ENCODE assay signal across 10 cellular contexts in genomic region chr1:116559304-116559761, GRCh38. TPM values are rescaled to one million over a fixed set of nuclear protein-coding genes. Genes with fewer than 3 reads are reported as not detected.
A peak's percentile ranks its signal among the peaks of the same experiment; 100 is the strongest.
DNase-seq lines count a peak whose midpoint lies in the region; ATAC-seq and TF ChIP-seq lines count a peak whose summit lies in the region.
"Had no signal": no experiment of that assay in that cellular context is flagged by ENCODE, and none has a peak within 500 bp of the region (broad histone marks: within the 10 kb centered on the region; RNA-seq: fewer than 3 reads in every experiment).

No MANE protein-coding gene starts in this region.

- H3K9me3 ChIP-seq in gastroesophageal sphincter = no peaks in the 10 kb centered on the region
- H3K9me3 ChIP-seq in SK-N-SH = no peaks in the 10 kb centered on the region
- H3K9me3 ChIP-seq: left lung had no signal

- H3K4me3 Mint-ChIP-seq in memory B cell = peak overlapping the region; percentile 83

- WGBS in gastroesophageal sphincter (ENCODE audit: low coverage in 1 of 2), 2 donors = 85 to 98% methylated on average over 5 to 6 of the region's 8 CpGs
- 97% methylated on average over 8 of the region's 8 CpGs for WGBS in SK-N-SH (ENCODE audit: low lambda C conversion rate)

- TF ChIP-seq RAD21 in SK-N-SH (IDR thresholded peaks at IDR 0.05; ENCODE audit: low read length) = no peak

- H3K9me3 Mint-ChIP-seq in memory B cell = peaks cover 6% of the 10 kb centered on the region

- DNase-seq in memory B cell (ENCODE audit: low spot score in 2 of 2) (no peak), SK-N-SH (no peak)
- DNase-seq: left lung had no signal

- POLR2A ChIA-PET in SK-N-SH (lab: Yijun Ruan, JAX) = no interaction called here

- H3K4me1 Mint-ChIP-seq in memory B cell = peaks cover 54% of the 10 kb centered on the region

- TF ChIP-seq EP300 in gastroesophageal sphincter (IDR thresholded peaks at IDR 0.05) (no peak), SK-N-SH (IDR thresholded peaks at IDR 0.05; ENCODE audit: borderline replicate concordance in 1 of 2, low read depth in 1 of 2, low read length in 1 of 2) (no peak)

- ATAC-seq in GM18868 (IDR thresholded peaks at IDR 0.05; ENCODE audit: unreplicated experiment) = peak; percentile 26
- peak; percentile 44 for ATAC-seq in GM21515 (IDR thresholded peaks at IDR 0.05; ENCODE audit: unreplicated experiment)
- ATAC-seq in HG03280 (IDR thresholded peaks at IDR 0.05; ENCODE audit: unreplicated experiment) = peak; percentile 45
- ATAC-seq in memory B cell (ENCODE audit: low read depth) = no peak
- ATAC-seq in gastroesophageal sphincter = no peak
- no peak for ATAC-seq in HG03520 (IDR thresholded peaks at IDR 0.05; ENCODE audit: unreplicated experiment)
- ATAC-seq: activated CD4-positive, CD25-positive, alpha-beta regulatory T cell treated with anti-CD3 and anti-CD28 coated beads, Interleukin-2, amount 50 U/mL, for 24 hours; left lung; Panc1 had no signal

- TF ChIP-seq CTCF in gastroesophageal sphincter (IDR thresholded peaks at IDR 0.05) = no peak
- TF ChIP-seq CTCF in SK-N-SH (IDR thresholded peaks at IDR 0.05) = no peak

- H3K27me3 ChIP-seq in gastroesophageal sphincter (no peaks in the 10 kb centered on the region), SK-N-SH (ENCODE audit: insufficient read depth) (no peaks in the 10 kb centered on the region)
- H3K27me3 ChIP-seq: left lung had no signal

- no peaks in the 10 kb centered on the region for H4K20me1 ChIP-seq in SK-N-SH (ENCODE audit: insufficient read depth)

- no peak overlapping the region for H2AFZ ChIP-seq in SK-N-SH (ENCODE audit: low read depth)

- no peak for TF ChIP-seq POLR2A in gastroesophageal sphincter (IDR thresholded peaks at IDR 0.05)

- peaks cover 2% of the 10 kb centered on the region for H3F3A ChIP-seq in SK-N-SH (replicated peaks; ENCODE audit: insufficient read depth)

- H3K27ac Mint-ChIP-seq in memory B cell = peak overlapping the region; percentile 94

- no peaks in the 10 kb centered on the region for H3K36me3 ChIP-seq in gastroesophageal sphincter
- H3K36me3 ChIP-seq in SK-N-SH (replicated peaks in 1 of 2; ENCODE audit: control insufficient read depth in 1 of 2, insufficient read depth in 2 of 2, low read length in 1 of 2) = peaks cover 0 to 6% of the 10 kb centered on the region in 2 experiments
- H3K36me3 ChIP-seq: left lung had no signal

- H3K27ac ChIP-seq in gastroesophageal sphincter (no peak overlapping the region), SK-N-SH (ENCODE audit: low read depth in 2 of 2, low read length in 1 of 2) (no peak overlapping the region)
- H3K27ac ChIP-seq: left lung had no signal

- H3K9me2 ChIP-seq in SK-N-SH = no peaks in the 10 kb centered on the region

- H3K4me1 ChIP-seq in gastroesophageal sphincter (peaks cover 0 to 21% (median 0%) of the 10 kb centered on the region in 3 donors), SK-N-SH (ENCODE audit: control insufficient read depth in 1 of 2, insufficient read depth in 2 of 2, low read depth in 1 of 2, low read length in 1 of 2) (peaks cover 4 to 12% of the 10 kb centered on the region in 2 experiments; a peak in 3 of 4 replicates)

- no peaks in the 10 kb centered on the region for H3K27me3 Mint-ChIP-seq in memory B cell

- no peak overlapping the region for H3K4me2 ChIP-seq in SK-N-SH

- no peak overlapping the region for H3K4me3 ChIP-seq in gastroesophageal sphincter
- no peak overlapping the region for H3K4me3 ChIP-seq in SK-N-SH (ENCODE audit: low read depth in 2 of 2, low read length in 1 of 2)
- H3K4me3 ChIP-seq: left lung had no signal

- CTCF ChIA-PET in SK-N-SH (lab: Yijun Ruan, JAX) = interaction anchor here (1.1 to 1.6 kb wide), 4 partner anchors 10 to 74 kb away, joined by 3 to 7 read pairs (median 4); no protein-coding TSS in a partner anchor

- H3K36me3 Mint-ChIP-seq in memory B cell = peaks cover 18% of the 10 kb centered on the region

- H3K9ac ChIP-seq in SK-N-SH = no peak overlapping the region

- peaks cover 63% of the 10 kb centered on the region for H3K79me2 ChIP-seq in SK-N-SH (ENCODE audit: insufficient read depth)

TF ChIP-seq in SK-N-SH, 30 proteins besides CTCF, POLR2A, EP300 and RAD21 (continues in another document):
- TF ChIP-seq, protein P1, sequence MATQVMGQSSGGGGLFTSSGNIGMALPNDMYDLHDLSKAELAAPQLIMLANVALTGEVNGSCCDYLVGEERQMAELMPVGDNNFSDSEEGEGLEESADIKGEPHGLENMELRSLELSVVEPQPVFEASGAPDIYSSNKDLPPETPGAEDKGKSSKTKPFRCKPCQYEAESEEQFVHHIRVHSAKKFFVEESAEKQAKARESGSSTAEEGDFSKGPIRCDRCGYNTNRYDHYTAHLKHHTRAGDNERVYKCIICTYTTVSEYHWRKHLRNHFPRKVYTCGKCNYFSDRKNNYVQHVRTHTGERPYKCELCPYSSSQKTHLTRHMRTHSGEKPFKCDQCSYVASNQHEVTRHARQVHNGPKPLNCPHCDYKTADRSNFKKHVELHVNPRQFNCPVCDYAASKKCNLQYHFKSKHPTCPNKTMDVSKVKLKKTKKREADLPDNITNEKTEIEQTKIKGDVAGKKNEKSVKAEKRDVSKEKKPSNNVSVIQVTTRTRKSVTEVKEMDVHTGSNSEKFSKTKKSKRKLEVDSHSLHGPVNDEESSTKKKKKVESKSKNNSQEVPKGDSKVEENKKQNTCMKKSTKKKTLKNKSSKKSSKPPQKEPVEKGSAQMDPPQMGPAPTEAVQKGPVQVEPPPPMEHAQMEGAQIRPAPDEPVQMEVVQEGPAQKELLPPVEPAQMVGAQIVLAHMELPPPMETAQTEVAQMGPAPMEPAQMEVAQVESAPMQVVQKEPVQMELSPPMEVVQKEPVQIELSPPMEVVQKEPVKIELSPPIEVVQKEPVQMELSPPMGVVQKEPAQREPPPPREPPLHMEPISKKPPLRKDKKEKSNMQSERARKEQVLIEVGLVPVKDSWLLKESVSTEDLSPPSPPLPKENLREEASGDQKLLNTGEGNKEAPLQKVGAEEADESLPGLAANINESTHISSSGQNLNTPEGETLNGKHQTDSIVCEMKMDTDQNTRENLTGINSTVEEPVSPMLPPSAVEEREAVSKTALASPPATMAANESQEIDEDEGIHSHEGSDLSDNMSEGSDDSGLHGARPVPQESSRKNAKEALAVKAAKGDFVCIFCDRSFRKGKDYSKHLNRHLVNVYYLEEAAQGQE (IDR thresholded peaks at IDR 0.05; ENCODE audit: low read depth, low read length) = no peak
- TF ChIP-seq TEAD4 (IDR thresholded peaks at IDR 0.05; ENCODE audit: borderline replicate concordance, insufficient read depth) (no peak), TAF1 (IDR thresholded peaks at IDR 0.05; ENCODE audit: borderline replicate concordance, low read depth, low read length) (no peak), ZBTB33 (IDR thresholded peaks at IDR 0.05; ENCODE audit: borderline replicate concordance, low read depth) (no peak), FOSL2 (IDR thresholded peaks at IDR 0.05; ENCODE audit: borderline replicate concordance, low read depth) (no peak), RCOR1 (IDR thresholded peaks at IDR 0.05; ENCODE audit: low read length) (no peak), GABPA (IDR thresholded peaks at IDR 0.05; ENCODE audit: low read depth) (no peak), POLR2AphosphoS5 (IDR thresholded peaks at IDR 0.05; ENCODE audit: low read depth, low read length) (no peak), CHD2 (IDR thresholded peaks at IDR 0.05; ENCODE audit: low read length, partially characterized antibody) (no peak), MEF2A (IDR thresholded peaks at IDR 0.05; ENCODE audit: borderline replicate concordance, low read depth) (no peak), IRF3 (IDR thresholded peaks at IDR 0.05; ENCODE audit: low read depth, low read length) (no peak), YY1 (IDR thresholded peaks at IDR 0.05; ENCODE audit: low read depth) (no peak)
- TF ChIP-seq, protein P2, sequence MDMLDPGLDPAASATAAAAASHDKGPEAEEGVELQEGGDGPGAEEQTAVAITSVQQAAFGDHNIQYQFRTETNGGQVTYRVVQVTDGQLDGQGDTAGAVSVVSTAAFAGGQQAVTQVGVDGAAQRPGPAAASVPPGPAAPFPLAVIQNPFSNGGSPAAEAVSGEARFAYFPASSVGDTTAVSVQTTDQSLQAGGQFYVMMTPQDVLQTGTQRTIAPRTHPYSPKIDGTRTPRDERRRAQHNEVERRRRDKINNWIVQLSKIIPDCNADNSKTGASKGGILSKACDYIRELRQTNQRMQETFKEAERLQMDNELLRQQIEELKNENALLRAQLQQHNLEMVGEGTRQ (IDR thresholded peaks at IDR 0.05; ENCODE audit: borderline replicate concordance, low read depth, low read length) = no peak

RNA-seq across cellular contexts. Expression of gene CD58, which starts 11.5 kb away (rescaled TPM):
- total RNA-seq in gastroesophageal sphincter = 10 to 100 TPM; 14.3 to 32.4 (median 24.8) TPM
- polyA plus RNA-seq in SK-N-SH (2012; rRNA removed) = 18.1 and 25.9 TPM in 2 replicates
- polyA plus RNA-seq in SK-N-SH (2012; cell fraction: cytosol; rRNA removed) = 27.7 and 30.0 TPM in 2 replicates
- polyA plus RNA-seq in SK-N-SH (2012; cell fraction: nucleus; rRNA removed) = 6.1 and 18.3 TPM in 2 replicates

Comparison
In these comparisons a context has a peak if more than half of its experiments do, and no peak if none do; other contexts are left out.
1. ATAC-seq: peak in GM18868 (single experiment), GM21515 (single experiment) and HG03280 (single experiment); none in memory B cell (single experiment), gastroesophageal sphincter (single experiment) and HG03520 (single experiment).